19 cellular contexts compared by ENCODE assay signal in the genomic region with DNA sequence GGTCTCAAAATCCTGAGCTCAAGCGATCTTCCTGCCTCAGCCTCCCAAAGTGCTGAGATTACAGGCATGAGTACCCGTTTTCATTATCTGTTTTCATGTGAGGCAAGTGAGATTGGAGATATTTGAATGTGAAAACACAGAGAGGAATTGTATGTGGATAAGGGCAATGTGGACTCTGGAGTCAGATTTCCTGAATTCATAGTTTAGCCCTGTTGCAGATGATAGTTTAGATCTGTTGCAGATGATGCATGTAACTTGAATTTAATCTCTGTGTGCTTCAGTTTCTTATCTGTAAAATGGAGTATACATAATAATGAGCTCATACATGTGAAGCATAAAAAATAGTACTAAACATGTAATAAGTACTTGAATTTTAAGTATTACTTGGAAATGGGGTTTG. TPM values are rescaled to one million over a fixed set of nuclear protein-coding genes. Genes with fewer than 3 reads are reported as not detected.
DNase-seq lines count a peak whose midpoint lies in the region; ATAC-seq and TF ChIP-seq lines count a peak whose summit lies in the region.
"Had no signal": no experiment of that assay in that cellular context is flagged by ENCODE, and none has a peak within 500 bp of the region (broad histone marks: within the 10 kb centered on the region; RNA-seq: fewer than 3 reads in every experiment).

No MANE protein-coding gene starts in this region.

- DNase-seq in body of pancreas (no peak), right lobe of liver (no peak), psoas muscle (no peak), SKM-1 (lab: John Stamatoyannopoulos, UW; ENCODE audit: unreplicated experiment) (no peak), GM23248 (no peak), lower leg skin (ENCODE audit: low spot score in 2 of 2) (no peak)
- DNase-seq: BE2C; CD4-positive, alpha-beta memory T cell; DND-41; GDM1; Karpas-422; MM.1S; NCI-H1105 treated with DMSO at 0.1 percent for 48 hours; NCI-H187; NCI-H446; NCI-H748 treated with DMSO at 0.1 percent for 48 hours; PC-9 had no signal

- H3K9me2 ChIP-seq in GM23248 (ENCODE audit: insufficient read depth): no peaks in the 10 kb centered on the region; the same call in 1 of the 2 replicates

- H3K27me3 ChIP-seq in body of pancreas (no peaks in the 10 kb centered on the region), right lobe of liver (no peaks in the 10 kb centered on the region), psoas muscle (ENCODE audit: insufficient read depth in 3 of 3, low read length in 2 of 3) (no peaks in the 10 kb centered on the region), GM23248 (replicated peaks; ENCODE audit: insufficient read depth) (no peaks in the 10 kb centered on the region)
- H3K27me3 ChIP-seq: BE2C had no signal

- 43 to 56% methylated on average over 2 of the region's 2 CpGs for WGBS in body of pancreas, 2 donors
- 57% methylated on average over 2 of the region's 2 CpGs for WGBS in right lobe of liver (ENCODE audit: insufficient coverage, low coverage, low lambda C conversion rate, missing lambda C conversion rate)
- WGBS in psoas muscle, 3 donors: 81 to 83% (median 81%) methylated on average over 2 of the region's 2 CpGs
- 74 to 90% methylated on average over 2 of the region's 2 CpGs for WGBS in GM23248 (ENCODE audit: low coverage in 1 of 2, low lambda C conversion rate in 2 of 2, missing lambda C conversion rate in 2 of 2), 2 experiments
- WGBS in lower leg skin, 2 donors: 62 to 65% methylated on average over 2 of the region's 2 CpGs

- TF ChIP-seq POLR2A in body of pancreas (IDR thresholded peaks at IDR 0.05) (no peak), right lobe of liver (IDR thresholded peaks at IDR 0.05) (no peak), lower leg skin (IDR thresholded peaks at IDR 0.05) (no peak)

- TF ChIP-seq CTCF in body of pancreas (IDR thresholded peaks at IDR 0.05) (no peak), right lobe of liver (IDR thresholded peaks at IDR 0.05) (no peak), psoas muscle (IDR thresholded peaks at IDR 0.05) (no peak), lower leg skin (IDR thresholded peaks at IDR 0.05) (no peak)

- intact Hi-C loops in body of pancreas (cut with DNase I) (no loop called here), right lobe of liver (cut with DNase I) (no loop called here), psoas muscle (cut with DNase I) (no loop called here), lower leg skin (cut with DNase I; ENCODE audit: low total_unique reads) (no loop called here)

- peaks cover 75% of the 10 kb centered on the region for H3K4me1 ChIP-seq in body of pancreas
- peaks cover 0 to 39% (median 8%) of the 10 kb centered on the region in 4 donors for H3K4me1 ChIP-seq in right lobe of liver
- peaks cover 27% of the 10 kb centered on the region for H3K4me1 ChIP-seq in psoas muscle
- H3K4me1 ChIP-seq in GM23248 (ENCODE audit: insufficient read depth): peaks cover 14% of the 10 kb centered on the region
- H3K4me1 ChIP-seq: BE2C had no signal

- H2AFZ ChIP-seq in GM23248: no peak overlapping the region
- H2AFZ ChIP-seq: PC-9 had no signal

- no peak overlapping the region for H3K4me2 ChIP-seq in GM23248 (ENCODE audit: unreplicated experiment)
- H3K4me2 ChIP-seq: PC-9 had no signal

- H3K36me3 ChIP-seq in body of pancreas (replicated peaks in 1 of 2; ENCODE audit: insufficient read depth in 1 of 2, low read depth in 2 of 2) (no peaks in the 10 kb centered on the region), right lobe of liver (peaks cover 0 to 7% (median 0%) of the 10 kb centered on the region in 4 donors), psoas muscle (ENCODE audit: insufficient read depth in 1 of 2, low read depth in 1 of 2) (peaks cover 0 to 12% of the 10 kb centered on the region in 2 donors), GM23248 (ENCODE audit: low read depth) (no peaks in the 10 kb centered on the region)
- H3K36me3 ChIP-seq: BE2C had no signal

- no peak overlapping the region for H3K9ac ChIP-seq in GM23248

- H3K9me3 ChIP-seq in body of pancreas (no peaks in the 10 kb centered on the region), right lobe of liver (no peaks in the 10 kb centered on the region), psoas muscle (no peaks in the 10 kb centered on the region), GM23248 (ENCODE audit: low read depth) (no peaks in the 10 kb centered on the region)
- H3K9me3 ChIP-seq: BE2C had no signal

- no peak for ATAC-seq in body of pancreas
- no peak for ATAC-seq in right lobe of liver
- no peak for ATAC-seq in psoas muscle
- ATAC-seq in HG02759 (IDR thresholded peaks at IDR 0.05; ENCODE audit: unreplicated experiment): no peak
- ATAC-seq: Right ventricle myocardium inferior had no signal

- peaks cover 31% of the 10 kb centered on the region for H3K79me2 ChIP-seq in GM23248 (ENCODE audit: insufficient read depth)

- H4K20me1 ChIP-seq in GM23248 (ENCODE audit: insufficient read depth): no peaks in the 10 kb centered on the region

- peak overlapping the region; percentile 60 to 95 (median 82) for H3K27ac ChIP-seq in body of pancreas
- peak overlapping the region; percentile 95 to 100 (median 99) for H3K27ac ChIP-seq in right lobe of liver
- H3K27ac ChIP-seq in psoas muscle: peak overlapping the region; percentile 99
- H3K27ac ChIP-seq in GM23248: no peak overlapping the region
- H3K27ac ChIP-seq: PC-9 had no signal

- H3F3A ChIP-seq in GM23248 (ENCODE audit: insufficient read depth): peaks cover 36% of the 10 kb centered on the region

- in situ Hi-C loops in GM23248 (cut with MboI): no loop called here

- H3K4me3 ChIP-seq in body of pancreas (no peak overlapping the region), right lobe of liver (no peak overlapping the region), psoas muscle (no peak overlapping the region), GM23248 (no peak overlapping the region), lower leg skin (ENCODE audit: low read depth, poor library complexity, severe bottlenecking) (no peak overlapping the region)
- H3K4me3 ChIP-seq: PC-9 had no signal

RNA-seq across cellular contexts. Expression of a gene that starts 3.7 kb away (rescaled TPM):
- total RNA-seq in body of pancreas (10 to 100 TPM; 11.5 to 21.3 TPM), right lobe of liver (10 to 100 TPM; 27.5 to 51.9 (median 36.1) TPM), psoas muscle (10 to 100 TPM; 15.1 to 38.4 (median 22.5) TPM), lower leg skin (100 to 1,000 TPM; 109 to 120 (median 113) TPM)
- polyA plus RNA-seq in psoas muscle (10 to 100 TPM in 2 of 3 donors, 1 to 10 TPM in 1; 6.3 to 36.1 (median 35.2) TPM), GM23248 (2016; fragmentation: Nextera tagmentation; extraction: Ambion mirVana) (14.3 and 15.4 TPM in 2 replicates)
- total RNA-seq in GM23248 (2014; rRNA removed; shearing (Covaris generic)): 10.8 and 13.4 TPM in 2 replicates
- total RNA-seq: CD4-positive, alpha-beta memory T cell had no signal
- polyA plus RNA-seq: CD4-positive, alpha-beta memory T cell had no signal

RNA-seq across cellular contexts. Expression of a gene that starts 13.3 kb away (rescaled TPM):
- total RNA-seq in body of pancreas (not detected), right lobe of liver (not detected), psoas muscle (10 to 100 TPM in 2 of 4 donors, 1 to 10 TPM in 2; 3.7 to 63.6 (median 27.1) TPM), lower leg skin (10 to 100 TPM; 22.4 to 78.8 (median 43.2) TPM)
- polyA plus RNA-seq in psoas muscle (10 to 100 TPM in 2 of 3 donors, 1 to 10 TPM in 1; 7.1 to 42.1 (median 31.3) TPM), GM23248 (2016; fragmentation: Nextera tagmentation; extraction: Ambion mirVana) (not detected in 2 replicates)
- not detected in 2 replicates for total RNA-seq in GM23248 (2014; rRNA removed; shearing (Covaris generic))
- total RNA-seq: CD4-positive, alpha-beta memory T cell; PC-9; Right ventricle myocardium inferior had no signal
- polyA plus RNA-seq: CD4-positive, alpha-beta memory T cell had no signal
